ENCODE assay signal across 23 cellular contexts in genomic region chr5:102579379-102579778, GRCh38.
"Had no signal": no experiment of that assay in that cellular context is flagged by ENCODE, and none has a peak within 500 bp of the region (broad histone marks: within the 10 kb centered on the region; RNA-seq: fewer than 3 reads in every experiment).

No MANE protein-coding gene starts in this region.

- FAIRE-seq: HTR-8/SVneo, K562 had no signal

- ATAC-seq: K562 had no signal

- H3K4me1 ChIP-seq: Peyer's patch had no signal

- H3K9me3 ChIP-seq: Peyer's patch, SK-N-SH had no signal

- H3K27ac ChIP-seq: HL-60, KMS-11, PC-9, Peyer's patch had no signal

- H3K4me3 ChIP-seq: K562, PC-9, Peyer's patch had no signal

- DNase-seq: Kasumi-1, MM.1S, NCI-H1092 treated with DMSO at 0.1 percent for 48 hours, NCI-H1436, NCI-H187, NCI-H2029, NCI-H2081 treated with DMSO at 0.1 percent for 48 hours, NCI-H2171, NCI-H226, NCI-H446, NCI-H510A, NCI-H524 treated with DMSO at 0.1 percent for 48 hours, NCI-H69, NCI-H774, PC-9, Peyer's patch, RPMI8226, SHP77, SK-N-SH had no signal

- H3K36me3 ChIP-seq: Peyer's patch had no signal

- H3K27me3 ChIP-seq: Peyer's patch had no signal
